31 cellular contexts compared by ENCODE assay signal in the genomic region with DNA sequence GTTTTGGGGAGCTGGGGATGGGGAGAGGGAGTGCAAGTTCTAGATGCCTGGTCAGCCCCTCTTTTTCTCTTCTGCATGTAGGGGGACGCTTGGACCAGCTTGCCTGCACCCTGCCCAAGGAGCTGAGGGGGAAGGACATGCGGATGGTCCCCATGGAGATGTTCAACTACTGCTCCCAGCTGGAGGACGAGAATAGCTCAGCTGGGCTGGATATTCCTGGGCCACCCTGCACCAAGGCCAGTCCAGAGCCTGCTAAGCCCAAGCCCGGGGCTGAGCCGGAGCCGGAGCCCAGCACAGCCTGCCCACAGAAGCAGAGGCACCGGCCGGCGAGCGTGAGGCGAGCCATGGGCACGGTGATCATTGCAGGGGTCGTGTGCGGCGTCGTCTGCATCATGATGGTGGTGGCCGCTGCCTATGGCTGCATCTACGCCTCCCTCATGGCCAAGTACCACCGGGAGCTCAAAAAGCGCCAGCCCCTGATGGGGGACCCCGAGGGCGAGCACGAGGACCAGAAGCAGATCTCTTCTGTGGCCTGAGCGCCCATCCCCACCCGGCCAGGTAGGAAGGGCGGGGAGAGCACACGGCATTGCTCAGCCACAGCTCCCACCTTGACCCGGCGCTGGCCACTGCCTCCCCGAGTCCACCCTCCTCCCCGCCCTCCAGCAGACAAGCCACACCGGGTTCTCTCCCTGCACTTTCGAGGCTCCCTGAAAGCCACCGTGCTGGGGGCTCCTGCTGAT. TPM values are rescaled to one million over a fixed set of nuclear protein-coding genes. Genes with fewer than 3 reads are reported as not detected.
"Had no signal": no experiment of that assay in that cellular context is flagged by ENCODE, and none has a peak within 500 bp of the region (broad histone marks: within the 10 kb centered on the region; RNA-seq: fewer than 3 reads in every experiment).

No MANE protein-coding gene starts in this region.

- H3K4me1 ChIP-seq: adrenal gland, foreskin keratinocyte, psoas muscle had no signal

- H2AFZ ChIP-seq: neural progenitor cell had no signal

- H3K9me3 ChIP-seq: adrenal gland, esophagus muscularis mucosa, heart left ventricle, psoas muscle, right atrium auricular region, thoracic aorta had no signal

- DNase-seq: activated CD4-positive, alpha-beta T cell treated with anti-CD3 and anti-CD28 coated beads for 48 hours; activated CD4-positive, alpha-beta T cell treated with anti-CD3 and anti-CD28 coated beads, Interleukin-2, amount 50 U/mL, for 48 hours; activated CD8-positive, alpha-beta memory T cell treated with anti-CD3 and anti-CD28 coated beads for 24 hours; activated effector memory CD4-positive, alpha-beta T cell treated with Interleukin-2 at 50 U/mL for 16 hours; activated naive CD4-positive, alpha-beta T cell treated with anti-CD3 and anti-CD28 coated beads for 36 hours; activated naive CD8-positive, alpha-beta T cell treated with anti-CD3 and anti-CD28 coated beads for 36 hours; adrenal gland; brain microvascular endothelial cell; effector CD4-positive, alpha-beta T cell; foreskin keratinocyte; hypothalamus; immature natural killer cell; mesenchymal stem cell; naive thymus-derived CD8-positive, alpha-beta T cell; stimulated activated CD4-positive, alpha-beta T cell treated with anti-CD3 and anti-CD28 coated beads, Interleukin-2, amount 100 ng/mL, for 48 hours; stimulated activated naive CD8-positive, alpha-beta T cell treated with anti-CD3 and anti-CD28 coated beads, Interleukin-15, Interleukin-2, amounts not matched to agents 100 U/mL and 50 U/mL, for 24 hours; T-helper 9 cell; trophoblast cell had no signal

- FAIRE-seq: astrocyte, TTC549 had no signal

- H3K27me3 ChIP-seq: adrenal gland, right atrium auricular region had no signal

- H3K4me2 ChIP-seq: neural progenitor cell had no signal

- H3K27ac ChIP-seq: adrenal gland, brain microvascular endothelial cell, esophagus muscularis mucosa, foreskin keratinocyte, heart left ventricle, neural progenitor cell, psoas muscle, right atrium auricular region, thoracic aorta, VCaP had no signal

- H3K36me3 ChIP-seq: adrenal gland, brain microvascular endothelial cell, esophagus muscularis mucosa, heart left ventricle, neural progenitor cell, right atrium auricular region, thoracic aorta had no signal

- H3K4me3 ChIP-seq: adrenal gland, esophagus muscularis mucosa, heart left ventricle, neural progenitor cell, psoas muscle, right atrium auricular region, thoracic aorta had no signal

RNA-seq across cellular contexts. Expression of a gene that starts 14.0 kb away (rescaled TPM):
- total RNA-seq: activated naive CD4-positive, alpha-beta T cell treated with anti-CD3 and anti-CD28 coated beads for 36 hours; activated naive CD8-positive, alpha-beta T cell treated with anti-CD3 and anti-CD28 coated beads for 36 hours; adrenal gland; astrocyte; cardiac septum; foreskin keratinocyte; heart left ventricle; kidney epithelial cell; lower leg skin; osteocyte; psoas muscle; right atrium auricular region; thoracic aorta had no signal
